18 cellular contexts compared by ENCODE assay signal in genomic region chr6:113481910-113482309, GRCh38.
"Had no signal": no experiment of that assay in that cellular context is flagged by ENCODE, and none has a peak within 500 bp of the region (broad histone marks: within the 10 kb centered on the region; RNA-seq: fewer than 3 reads in every experiment).

No MANE protein-coding gene starts in this region.

- H3K27me3 ChIP-seq: ascending aorta, testis had no signal

- DNase-seq: activated CD4-positive, alpha-beta T cell treated with anti-CD3 and anti-CD28 coated beads, Interleukin-2, amount 50 U/mL, for 4 hours; activated gamma-delta T cell; stimulated activated CD4-positive, alpha-beta T cell treated with anti-CD3 and anti-CD28 coated beads, Interleukin-4, amount 100 ng/mL, for 24 hours; testis had no signal

- H3K4me1 ChIP-seq: ascending aorta, parathyroid adenoma had no signal

- H3K36me3 Mint-ChIP-seq: activated naive CD4-positive, alpha-beta T cell treated with anti-CD3 and anti-CD28 coated beads, Interleukin-2, amount 50 U/mL, for 24 hours; natural killer cell treated with Interleukin-12 subunit alpha and Interleukin-12 subunit beta and Interleukin-15 and Interleukin-18, amount 100 ng/mL, for 72 hours; stimulated activated effector memory CD8-positive, alpha-beta T cell treated with anti-CD3 and anti-CD28 coated beads, Interleukin-12 subunit alpha, Interleukin-12 subunit beta, amount 100 ng/mL, for 72 hours; type B pancreatic cell had no signal

- H3K79me2 ChIP-seq: parathyroid adenoma had no signal

- H3K27ac ChIP-seq: ascending aorta, coronary artery, parathyroid adenoma, testis, VCaP had no signal

- H3K9ac ChIP-seq: parathyroid adenoma had no signal

- H3K4me3 Mint-ChIP-seq: activated naive CD4-positive, alpha-beta T cell treated with anti-CD3 and anti-CD28 coated beads, Interleukin-2, amount 50 U/mL, for 24 hours; central memory CD8-positive, alpha-beta T cell; natural killer cell treated with Interleukin-12 subunit alpha and Interleukin-12 subunit beta and Interleukin-15 and Interleukin-18, amount 100 ng/mL, for 72 hours; stimulated activated effector memory CD8-positive, alpha-beta T cell treated with anti-CD3 and anti-CD28 coated beads, Interleukin-12 subunit alpha, Interleukin-12 subunit beta, amount 100 ng/mL, for 72 hours; type B pancreatic cell had no signal

- H2AFZ ChIP-seq: parathyroid adenoma had no signal

- H3K4me1 Mint-ChIP-seq: activated naive CD4-positive, alpha-beta T cell treated with anti-CD3 and anti-CD28 coated beads, Interleukin-2, amount 50 U/mL, for 24 hours; central memory CD8-positive, alpha-beta T cell; stimulated activated effector memory CD8-positive, alpha-beta T cell treated with anti-CD3 and anti-CD28 coated beads, Interleukin-12 subunit alpha, Interleukin-12 subunit beta, amount 100 ng/mL, for 72 hours had no signal

- H3K9me3 ChIP-seq: ascending aorta, testis had no signal

- ATAC-seq: natural killer cell treated with Interleukin-12 subunit alpha and Interleukin-12 subunit beta and Interleukin-15 and Interleukin-18, amount 100 ng/mL, for 72 hours; sciatic nerve; stimulated activated effector memory CD8-positive, alpha-beta T cell treated with anti-CD3 and anti-CD28 coated beads, Interleukin-12 subunit alpha, Interleukin-12 subunit beta, amount 100 ng/mL, for 72 hours had no signal

- H3K4me2 ChIP-seq: smooth muscle cell had no signal

- H3K4me3 ChIP-seq: ascending aorta, coronary artery, lung, smooth muscle cell, testis had no signal

- H3K9me3 Mint-ChIP-seq: activated naive CD4-positive, alpha-beta T cell treated with anti-CD3 and anti-CD28 coated beads, Interleukin-2, amount 50 U/mL, for 24 hours; central memory CD8-positive, alpha-beta T cell; natural killer cell treated with Interleukin-12 subunit alpha and Interleukin-12 subunit beta and Interleukin-15 and Interleukin-18, amount 100 ng/mL, for 72 hours; type B pancreatic cell had no signal

- H3K27ac Mint-ChIP-seq: activated naive CD4-positive, alpha-beta T cell treated with anti-CD3 and anti-CD28 coated beads, Interleukin-2, amount 50 U/mL, for 24 hours; natural killer cell treated with Interleukin-12 subunit alpha and Interleukin-12 subunit beta and Interleukin-15 and Interleukin-18, amount 100 ng/mL, for 72 hours; stimulated activated effector memory CD8-positive, alpha-beta T cell treated with anti-CD3 and anti-CD28 coated beads, Interleukin-12 subunit alpha, Interleukin-12 subunit beta, amount 100 ng/mL, for 72 hours; type B pancreatic cell had no signal

- H3K36me3 ChIP-seq: ascending aorta had no signal

- H3K27me3 Mint-ChIP-seq: activated naive CD4-positive, alpha-beta T cell treated with anti-CD3 and anti-CD28 coated beads, Interleukin-2, amount 50 U/mL, for 24 hours; central memory CD8-positive, alpha-beta T cell; natural killer cell treated with Interleukin-12 subunit alpha and Interleukin-12 subunit beta and Interleukin-15 and Interleukin-18, amount 100 ng/mL, for 72 hours; type B pancreatic cell had no signal

- FAIRE-seq: frontal cortex, keratinocyte had no signal
